Comparison of ENCODE assay signal across 19 cellular contexts in the genomic region with DNA sequence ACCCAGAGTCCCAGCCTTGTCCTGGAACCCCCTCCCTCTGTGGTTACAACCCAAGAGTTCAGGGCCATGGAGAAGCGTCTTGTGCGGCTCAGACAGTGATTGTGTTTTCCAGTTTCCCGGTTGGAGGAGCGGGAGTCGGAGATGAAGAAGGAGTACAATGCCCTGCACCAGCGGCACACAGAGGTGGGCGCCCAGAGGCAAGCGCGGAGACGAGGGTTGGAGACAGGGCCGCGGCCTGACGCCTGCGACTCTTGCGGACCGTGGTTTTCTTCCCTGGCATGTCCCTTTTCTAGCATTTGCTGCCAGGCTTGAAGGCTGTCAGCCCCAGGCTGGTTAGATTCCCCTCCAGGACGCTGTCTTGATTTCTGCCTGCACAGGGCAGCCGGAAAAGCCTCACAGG. TPM values are rescaled to one million over a fixed set of nuclear protein-coding genes. Genes with fewer than 3 reads are reported as not detected.
A peak's percentile ranks its signal among the peaks of the same experiment; 100 is the strongest.
DNase-seq lines count a peak whose midpoint lies in the region; ATAC-seq, FAIRE-seq and TF ChIP-seq lines count a peak whose summit lies in the region.
"Had no signal": no experiment of that assay in that cellular context is flagged by ENCODE, and none has a peak within 500 bp of the region (broad histone marks: within the 10 kb centered on the region; RNA-seq: fewer than 3 reads in every experiment).

No MANE protein-coding gene starts in this region.

- no peak overlapping the region for H3K4me3 ChIP-seq in osteoblast (ENCODE audit: insufficient read depth, low read length)
- H3K4me3 ChIP-seq: GM23338, HAP-1 had no signal

- TF ChIP-seq CTCF in WTC11 (IDR thresholded peaks at IDR 0.05) (no peak), osteoblast (IDR thresholded peaks at IDR 0.05; ENCODE audit: extremely low read depth, low read depth, low read length) (no peak)

- H3K27ac ChIP-seq in osteoblast (ENCODE audit: low read depth, low read length) = no peak overlapping the region

- H3K9me3 Mint-ChIP-seq in WTC11 (no peaks in the 10 kb centered on the region), memory B cell (no peaks in the 10 kb centered on the region)
- H3K9me3 Mint-ChIP-seq: CD4-positive, alpha-beta memory T cell; HFFc6 had no signal

- no peak overlapping the region for H3K4me3 Mint-ChIP-seq in WTC11
- H3K4me3 Mint-ChIP-seq in memory B cell = no peak overlapping the region
- H3K4me3 Mint-ChIP-seq: CD4-positive, alpha-beta memory T cell; GM23338; HFFc6 had no signal

- no peaks in the 10 kb centered on the region for H3K9me3 ChIP-seq in osteoblast (ENCODE audit: low read depth, low read length)
- H3K9me3 ChIP-seq: HAP-1 had no signal

- H3K4me1 Mint-ChIP-seq in WTC11 = no peaks in the 10 kb centered on the region
- H3K4me1 Mint-ChIP-seq in memory B cell = peaks cover 9% of the 10 kb centered on the region
- H3K4me1 Mint-ChIP-seq: GM23338 had no signal

- H2AFZ ChIP-seq in osteoblast (ENCODE audit: low read length) = no peak overlapping the region
- H2AFZ ChIP-seq: GM23338 had no signal

- H3K36me3 Mint-ChIP-seq in WTC11 (peaks cover 7% of the 10 kb centered on the region), memory B cell (peaks cover 15% of the 10 kb centered on the region)

- ATAC-seq in WTC11 = no peak
- no peak for ATAC-seq in memory B cell (ENCODE audit: low read depth)
- no peak for ATAC-seq in GM21367 (IDR thresholded peaks at IDR 0.05; ENCODE audit: unreplicated experiment)
- no peak for ATAC-seq in HG03139 (IDR thresholded peaks at IDR 0.05; ENCODE audit: unreplicated experiment)
- ATAC-seq: GM23338 had no signal

- no peak for DNase-seq in WTC11 (ENCODE audit: low spot score)
- DNase-seq in memory B cell (ENCODE audit: low spot score in 2 of 2) = no peak
- DNase-seq in osteoblast (ENCODE audit: insufficient read length, low spot score, missing footprints) = peak; percentile 51
- no peak for DNase-seq in urothelium cell line (ENCODE audit: low spot score)
- DNase-seq in foreskin melanocyte = no peak
- DNase-seq: C1 segment of cervical spinal cord; Calu3; CD4-positive, alpha-beta memory T cell; COR-L47; DMS53; DMS79 treated with DMSO at 0.1 percent for 48 hours; HFFc6 had no signal

- H3K36me3 ChIP-seq in osteoblast (ENCODE audit: insufficient read depth, low read length) = peaks cover 39% of the 10 kb centered on the region

- no peak overlapping the region for H3K4me2 ChIP-seq in osteoblast (ENCODE audit: insufficient read depth, low read length)
- H3K4me2 ChIP-seq: GM23338 had no signal

- H3K27me3 Mint-ChIP-seq in WTC11 (ENCODE audit: low read depth) (no peaks in the 10 kb centered on the region), memory B cell (no peaks in the 10 kb centered on the region)
- H3K27me3 Mint-ChIP-seq: CD4-positive, alpha-beta memory T cell had no signal

- CTCF ChIA-PET in WTC11 (lab: Charles Lee) = no interaction called here

- peaks cover 44% of the 10 kb centered on the region for H3K79me2 ChIP-seq in osteoblast (ENCODE audit: insufficient read depth, low read length)

- no peaks in the 10 kb centered on the region for H3K27me3 ChIP-seq in osteoblast (ENCODE audit: insufficient read depth, low read length)

- H3K27ac Mint-ChIP-seq in WTC11 (peak overlapping the region; percentile 78), memory B cell (peak overlapping the region; percentile 48)
- H3K27ac Mint-ChIP-seq: HFFc6 had no signal

- H3K4me1 ChIP-seq in osteoblast (ENCODE audit: insufficient read depth, low read length) = no peaks in the 10 kb centered on the region
- H3K4me1 ChIP-seq: HAP-1 had no signal

- peak; percentile 13 for FAIRE-seq in urothelium cell line (lab: Jason Lieb, UNC)
- FAIRE-seq: G401.6, GM12892, GM19239 had no signal

- POLR2A ChIA-PET in WTC11 (lab: Charles Lee) = no interaction called here

- H4K20me1 ChIP-seq in osteoblast (ENCODE audit: insufficient read depth, low read length) = peaks cover 33% of the 10 kb centered on the region

TF ChIP-seq in WTC11, 78 proteins besides CTCF, POLR2A, EP300 and RAD21:
- TF ChIP-seq, protein P1, sequence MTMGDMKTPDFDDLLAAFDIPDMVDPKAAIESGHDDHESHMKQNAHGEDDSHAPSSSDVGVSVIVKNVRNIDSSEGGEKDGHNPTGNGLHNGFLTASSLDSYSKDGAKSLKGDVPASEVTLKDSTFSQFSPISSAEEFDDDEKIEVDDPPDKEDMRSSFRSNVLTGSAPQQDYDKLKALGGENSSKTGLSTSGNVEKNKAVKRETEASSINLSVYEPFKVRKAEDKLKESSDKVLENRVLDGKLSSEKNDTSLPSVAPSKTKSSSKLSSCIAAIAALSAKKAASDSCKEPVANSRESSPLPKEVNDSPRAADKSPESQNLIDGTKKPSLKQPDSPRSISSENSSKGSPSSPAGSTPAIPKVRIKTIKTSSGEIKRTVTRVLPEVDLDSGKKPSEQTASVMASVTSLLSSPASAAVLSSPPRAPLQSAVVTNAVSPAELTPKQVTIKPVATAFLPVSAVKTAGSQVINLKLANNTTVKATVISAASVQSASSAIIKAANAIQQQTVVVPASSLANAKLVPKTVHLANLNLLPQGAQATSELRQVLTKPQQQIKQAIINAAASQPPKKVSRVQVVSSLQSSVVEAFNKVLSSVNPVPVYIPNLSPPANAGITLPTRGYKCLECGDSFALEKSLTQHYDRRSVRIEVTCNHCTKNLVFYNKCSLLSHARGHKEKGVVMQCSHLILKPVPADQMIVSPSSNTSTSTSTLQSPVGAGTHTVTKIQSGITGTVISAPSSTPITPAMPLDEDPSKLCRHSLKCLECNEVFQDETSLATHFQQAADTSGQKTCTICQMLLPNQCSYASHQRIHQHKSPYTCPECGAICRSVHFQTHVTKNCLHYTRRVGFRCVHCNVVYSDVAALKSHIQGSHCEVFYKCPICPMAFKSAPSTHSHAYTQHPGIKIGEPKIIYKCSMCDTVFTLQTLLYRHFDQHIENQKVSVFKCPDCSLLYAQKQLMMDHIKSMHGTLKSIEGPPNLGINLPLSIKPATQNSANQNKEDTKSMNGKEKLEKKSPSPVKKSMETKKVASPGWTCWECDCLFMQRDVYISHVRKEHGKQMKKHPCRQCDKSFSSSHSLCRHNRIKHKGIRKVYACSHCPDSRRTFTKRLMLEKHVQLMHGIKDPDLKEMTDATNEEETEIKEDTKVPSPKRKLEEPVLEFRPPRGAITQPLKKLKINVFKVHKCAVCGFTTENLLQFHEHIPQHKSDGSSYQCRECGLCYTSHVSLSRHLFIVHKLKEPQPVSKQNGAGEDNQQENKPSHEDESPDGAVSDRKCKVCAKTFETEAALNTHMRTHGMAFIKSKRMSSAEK (CRISPR knock-in tag; IDR thresholded peaks at IDR 0.05; ENCODE audit: borderline replicate concordance) = no peak
- TF ChIP-seq TP53 (CRISPR knock-in tag; IDR thresholded peaks at IDR 0.05) (no peak), OVOL2 (CRISPR knock-in tag; IDR thresholded peaks at IDR 0.05; ENCODE audit: borderline replicate concordance) (no peak), FOXJ3 (CRISPR knock-in tag; IDR thresholded peaks at IDR 0.05; ENCODE audit: borderline replicate concordance) (no peak), ELF4 (CRISPR knock-in tag; IDR thresholded peaks at IDR 0.05; ENCODE audit: low read depth) (no peak), JUN (CRISPR knock-in tag; IDR thresholded peaks at IDR 0.05) (no peak), ESRRA (CRISPR knock-in tag; IDR thresholded peaks at IDR 0.05; ENCODE audit: borderline replicate concordance) (no peak), ZNF138 (CRISPR knock-in tag; conservative IDR thresholded peaks at IDR 0.05) (no peak), NR3C1 (CRISPR knock-in tag; conservative IDR thresholded peaks at IDR 0.05; ENCODE audit: low read depth) (no peak)
- TF ChIP-seq, protein P2, sequence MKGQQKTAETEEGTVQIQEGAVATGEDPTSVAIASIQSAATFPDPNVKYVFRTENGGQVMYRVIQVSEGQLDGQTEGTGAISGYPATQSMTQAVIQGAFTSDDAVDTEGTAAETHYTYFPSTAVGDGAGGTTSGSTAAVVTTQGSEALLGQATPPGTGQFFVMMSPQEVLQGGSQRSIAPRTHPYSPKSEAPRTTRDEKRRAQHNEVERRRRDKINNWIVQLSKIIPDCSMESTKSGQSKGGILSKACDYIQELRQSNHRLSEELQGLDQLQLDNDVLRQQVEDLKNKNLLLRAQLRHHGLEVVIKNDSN (CRISPR knock-in tag; IDR thresholded peaks at IDR 0.05) = no peak
- TF ChIP-seq, protein P3, sequence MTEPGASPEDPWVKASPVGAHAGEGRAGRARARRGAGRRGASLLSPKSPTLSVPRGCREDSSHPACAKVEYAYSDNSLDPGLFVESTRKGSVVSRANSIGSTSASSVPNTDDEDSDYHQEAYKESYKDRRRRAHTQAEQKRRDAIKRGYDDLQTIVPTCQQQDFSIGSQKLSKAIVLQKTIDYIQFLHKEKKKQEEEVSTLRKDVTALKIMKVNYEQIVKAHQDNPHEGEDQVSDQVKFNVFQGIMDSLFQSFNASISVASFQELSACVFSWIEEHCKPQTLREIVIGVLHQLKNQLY (CRISPR knock-in tag; IDR thresholded peaks at IDR 0.05) = no peak

RNA-seq across cellular contexts. Expression of a gene that starts 23.0 kb away (rescaled TPM):
- total RNA-seq in WTC11 (2021) (59.7 to 72.3 TPM (median 63.2 TPM) in 3 replicates), osteoblast (64.1 and 71.0 TPM in 2 replicates)

RNA-seq across cellular contexts. Expression of a gene that starts 42.3 kb away (rescaled TPM):
- 86.8 to 106 TPM (median 103 TPM) in 3 replicates for total RNA-seq in WTC11 (2021)
- total RNA-seq in osteoblast = 49.2 and 55.4 TPM in 2 replicates

RNA-seq across cellular contexts. Expression of a gene that starts 43.6 kb away (rescaled TPM):
- total RNA-seq in WTC11 (2021) = 23.2 to 30.8 TPM (median 25.7 TPM) in 3 replicates
- total RNA-seq in osteoblast = 10.0 and 16.3 TPM in 2 replicates

RNA-seq across cellular contexts. Expression of a gene that starts 43.9 kb away (rescaled TPM):
- total RNA-seq in WTC11 (2021) (258 to 262 TPM (median 261 TPM) in 3 replicates), osteoblast (40.5 and 47.1 TPM in 2 replicates)

RNA-seq across cellular contexts. Expression of a gene that starts 50.9 kb away (rescaled TPM):
- 150 to 169 TPM (median 157 TPM) in 3 replicates for total RNA-seq in WTC11 (2021)
- total RNA-seq in osteoblast = 22.8 and 26.2 TPM in 2 replicates
